In the genomic region with DNA sequence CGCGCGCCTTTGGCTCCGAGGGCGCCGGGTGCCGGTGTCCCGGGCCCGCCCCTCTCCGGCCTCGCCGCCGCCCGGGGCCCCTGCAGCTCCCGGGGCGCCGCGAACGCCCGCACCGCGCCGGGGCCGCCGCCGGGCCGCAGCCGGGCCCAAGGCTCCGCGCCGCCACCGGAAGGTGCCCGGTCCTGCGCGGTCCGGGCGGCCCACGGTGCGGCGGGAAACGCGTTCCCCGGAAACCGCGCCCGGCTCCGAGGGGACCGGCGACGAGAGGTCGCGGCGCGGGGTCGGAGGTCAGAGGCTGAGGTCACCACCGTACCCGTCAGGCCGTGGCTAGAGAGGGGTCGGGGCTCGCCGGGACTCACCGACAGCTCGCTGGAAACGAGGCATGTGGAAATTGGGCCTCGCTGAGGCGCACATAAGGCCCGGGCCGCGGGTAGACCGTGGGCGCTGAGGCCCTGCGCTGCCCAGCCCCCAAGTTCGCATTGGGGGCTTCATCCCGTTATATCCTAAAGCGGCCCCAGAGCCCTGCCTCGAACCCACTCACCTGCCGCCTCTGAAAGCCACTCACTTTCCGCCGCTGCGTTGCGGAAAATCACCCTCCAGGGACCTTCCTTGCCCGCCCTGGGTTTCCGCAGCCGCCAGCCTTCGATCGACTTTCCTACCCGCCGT, we compare ENCODE assay signal across 1 cellular context.
A peak's percentile ranks its signal among the peaks of the same experiment; 100 is the strongest.
TF ChIP-seq lines count a peak whose summit lies in the region.

A gene (minus strand): TSS at position 167 of the 666 bp plus-strand sequence. CDS start 745 bp downstream, outside the sequence.

TF ChIP-seq in HepG2, 621 proteins besides CTCF, POLR2A, EP300 and RAD21 (continued from another document and continues in another):
- TF ChIP-seq, protein P1, sequence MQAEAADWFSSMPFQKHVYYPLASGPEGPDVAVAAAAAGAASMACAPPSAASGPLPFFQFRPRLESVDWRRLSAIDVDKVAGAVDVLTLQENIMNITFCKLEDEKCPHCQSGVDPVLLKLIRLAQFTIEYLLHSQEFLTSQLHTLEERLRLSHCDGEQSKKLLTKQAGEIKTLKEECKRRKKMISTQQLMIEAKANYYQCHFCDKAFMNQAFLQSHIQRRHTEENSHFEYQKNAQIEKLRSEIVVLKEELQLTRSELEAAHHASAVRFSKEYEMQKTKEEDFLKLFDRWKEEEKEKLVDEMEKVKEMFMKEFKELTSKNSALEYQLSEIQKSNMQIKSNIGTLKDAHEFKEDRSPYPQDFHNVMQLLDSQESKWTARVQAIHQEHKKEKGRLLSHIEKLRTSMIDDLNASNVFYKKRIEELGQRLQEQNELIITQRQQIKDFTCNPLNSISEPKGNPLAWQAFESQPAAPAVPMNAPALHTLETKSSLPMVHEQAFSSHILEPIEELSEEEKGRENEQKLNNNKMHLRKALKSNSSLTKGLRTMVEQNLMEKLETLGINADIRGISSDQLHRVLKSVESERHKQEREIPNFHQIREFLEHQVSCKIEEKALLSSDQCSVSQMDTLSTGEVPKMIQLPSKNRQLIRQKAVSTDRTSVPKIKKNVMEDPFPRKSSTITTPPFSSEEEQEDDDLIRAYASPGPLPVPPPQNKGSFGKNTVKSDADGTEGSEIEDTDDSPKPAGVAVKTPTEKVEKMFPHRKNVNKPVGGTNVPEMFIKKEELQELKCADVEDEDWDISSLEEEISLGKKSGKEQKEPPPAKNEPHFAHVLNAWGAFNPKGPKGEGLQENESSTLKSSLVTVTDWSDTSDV (CRISPR knock-in tag; IDR thresholded peaks at IDR 0.05) = no peak; the same call in 1 of the 2 replicates
- TF ChIP-seq ZBTB7B (CRISPR knock-in tag; IDR thresholded peaks at IDR 0.05) (peak; percentile 95), ZNF432 (CRISPR knock-in tag; IDR thresholded peaks at IDR 0.05; ENCODE audit: borderline replicate concordance) (no peak), WIZ (CRISPR knock-in tag; IDR thresholded peaks at IDR 0.05) (no peak), KDM5B (CRISPR knock-in tag; IDR thresholded peaks at IDR 0.05; ENCODE audit: borderline replicate concordance) (peak; percentile 89; the same call in 1 of the 2 replicates), FOXA3 (CRISPR knock-in tag; IDR thresholded peaks at IDR 0.05) (peak; percentile 71), KLF11 (CRISPR knock-in tag; IDR thresholded peaks at IDR 0.05) (no peak), HCFC1 (IDR thresholded peaks at IDR 0.05; ENCODE audit: low read depth, low read length) (peak; percentile 79), CC2D1A (CRISPR knock-in tag; IDR thresholded peaks at IDR 0.05) (0 out of 2 replicates have a peak, but pooled peaks have one; percentile 15), TGIF2 (CRISPR knock-in tag; IDR thresholded peaks at IDR 0.05) (peak; percentile 87), LCORL (IDR thresholded peaks at IDR 0.05) (no peak), LCORL (CRISPR knock-in tag; IDR thresholded peaks at IDR 0.05) (peak; percentile 26; the same call in 1 of the 2 replicates), ZNF180 (CRISPR knock-in tag; IDR thresholded peaks at IDR 0.05; ENCODE audit: borderline replicate concordance, low read depth) (no peak), CENPX (CRISPR knock-in tag; IDR thresholded peaks at IDR 0.05) (no peak), HOXA9 (CRISPR knock-in tag; IDR thresholded peaks at IDR 0.05; ENCODE audit: borderline replicate concordance) (no peak; the same call in 1 of the 2 replicates), JUNB (CRISPR knock-in tag; IDR thresholded peaks at IDR 0.05; ENCODE audit: borderline replicate concordance) (no peak), SRSF9 (IDR thresholded peaks at IDR 0.05; ENCODE audit: borderline replicate concordance, insufficient read depth, low read depth, low read length, poor library complexity, severe bottlenecking) (no peak), ETV5 (CRISPR knock-in tag; IDR thresholded peaks at IDR 0.05; ENCODE audit: borderline replicate concordance) (peak; percentile 83), JUN (CRISPR knock-in tag; IDR thresholded peaks at IDR 0.05) (no peak), ELF1 (CRISPR knock-in tag; IDR thresholded peaks at IDR 0.05) (peak; percentile 35; the same call in 1 of the 2 replicates)
- TF ChIP-seq, protein P2, sequence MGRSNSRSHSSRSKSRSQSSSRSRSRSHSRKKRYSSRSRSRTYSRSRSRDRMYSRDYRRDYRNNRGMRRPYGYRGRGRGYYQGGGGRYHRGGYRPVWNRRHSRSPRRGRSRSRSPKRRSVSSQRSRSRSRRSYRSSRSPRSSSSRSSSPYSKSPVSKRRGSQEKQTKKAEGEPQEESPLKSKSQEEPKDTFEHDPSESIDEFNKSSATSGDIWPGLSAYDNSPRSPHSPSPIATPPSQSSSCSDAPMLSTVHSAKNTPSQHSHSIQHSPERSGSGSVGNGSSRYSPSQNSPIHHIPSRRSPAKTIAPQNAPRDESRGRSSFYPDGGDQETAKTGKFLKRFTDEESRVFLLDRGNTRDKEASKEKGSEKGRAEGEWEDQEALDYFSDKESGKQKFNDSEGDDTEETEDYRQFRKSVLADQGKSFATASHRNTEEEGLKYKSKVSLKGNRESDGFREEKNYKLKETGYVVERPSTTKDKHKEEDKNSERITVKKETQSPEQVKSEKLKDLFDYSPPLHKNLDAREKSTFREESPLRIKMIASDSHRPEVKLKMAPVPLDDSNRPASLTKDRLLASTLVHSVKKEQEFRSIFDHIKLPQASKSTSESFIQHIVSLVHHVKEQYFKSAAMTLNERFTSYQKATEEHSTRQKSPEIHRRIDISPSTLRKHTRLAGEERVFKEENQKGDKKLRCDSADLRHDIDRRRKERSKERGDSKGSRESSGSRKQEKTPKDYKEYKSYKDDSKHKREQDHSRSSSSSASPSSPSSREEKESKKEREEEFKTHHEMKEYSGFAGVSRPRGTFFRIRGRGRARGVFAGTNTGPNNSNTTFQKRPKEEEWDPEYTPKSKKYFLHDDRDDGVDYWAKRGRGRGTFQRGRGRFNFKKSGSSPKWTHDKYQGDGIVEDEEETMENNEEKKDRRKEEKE (IDR thresholded peaks at IDR 0.05) = no peak
- TF ChIP-seq, protein P3, sequence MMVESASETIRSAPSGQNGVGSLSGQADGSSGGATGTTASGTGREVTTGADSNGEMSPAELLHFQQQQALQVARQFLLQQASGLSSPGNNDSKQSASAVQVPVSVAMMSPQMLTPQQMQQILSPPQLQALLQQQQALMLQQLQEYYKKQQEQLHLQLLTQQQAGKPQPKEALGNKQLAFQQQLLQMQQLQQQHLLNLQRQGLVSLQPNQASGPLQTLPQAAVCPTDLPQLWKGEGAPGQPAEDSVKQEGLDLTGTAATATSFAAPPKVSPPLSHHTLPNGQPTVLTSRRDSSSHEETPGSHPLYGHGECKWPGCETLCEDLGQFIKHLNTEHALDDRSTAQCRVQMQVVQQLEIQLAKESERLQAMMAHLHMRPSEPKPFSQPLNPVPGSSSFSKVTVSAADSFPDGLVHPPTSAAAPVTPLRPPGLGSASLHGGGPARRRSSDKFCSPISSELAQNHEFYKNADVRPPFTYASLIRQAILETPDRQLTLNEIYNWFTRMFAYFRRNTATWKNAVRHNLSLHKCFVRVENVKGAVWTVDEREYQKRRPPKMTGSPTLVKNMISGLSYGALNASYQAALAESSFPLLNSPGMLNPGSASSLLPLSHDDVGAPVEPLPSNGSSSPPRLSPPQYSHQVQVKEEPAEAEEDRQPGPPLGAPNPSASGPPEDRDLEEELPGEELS (CRISPR knock-in tag; IDR thresholded peaks at IDR 0.05) = no peak
- TF ChIP-seq, protein P4, sequence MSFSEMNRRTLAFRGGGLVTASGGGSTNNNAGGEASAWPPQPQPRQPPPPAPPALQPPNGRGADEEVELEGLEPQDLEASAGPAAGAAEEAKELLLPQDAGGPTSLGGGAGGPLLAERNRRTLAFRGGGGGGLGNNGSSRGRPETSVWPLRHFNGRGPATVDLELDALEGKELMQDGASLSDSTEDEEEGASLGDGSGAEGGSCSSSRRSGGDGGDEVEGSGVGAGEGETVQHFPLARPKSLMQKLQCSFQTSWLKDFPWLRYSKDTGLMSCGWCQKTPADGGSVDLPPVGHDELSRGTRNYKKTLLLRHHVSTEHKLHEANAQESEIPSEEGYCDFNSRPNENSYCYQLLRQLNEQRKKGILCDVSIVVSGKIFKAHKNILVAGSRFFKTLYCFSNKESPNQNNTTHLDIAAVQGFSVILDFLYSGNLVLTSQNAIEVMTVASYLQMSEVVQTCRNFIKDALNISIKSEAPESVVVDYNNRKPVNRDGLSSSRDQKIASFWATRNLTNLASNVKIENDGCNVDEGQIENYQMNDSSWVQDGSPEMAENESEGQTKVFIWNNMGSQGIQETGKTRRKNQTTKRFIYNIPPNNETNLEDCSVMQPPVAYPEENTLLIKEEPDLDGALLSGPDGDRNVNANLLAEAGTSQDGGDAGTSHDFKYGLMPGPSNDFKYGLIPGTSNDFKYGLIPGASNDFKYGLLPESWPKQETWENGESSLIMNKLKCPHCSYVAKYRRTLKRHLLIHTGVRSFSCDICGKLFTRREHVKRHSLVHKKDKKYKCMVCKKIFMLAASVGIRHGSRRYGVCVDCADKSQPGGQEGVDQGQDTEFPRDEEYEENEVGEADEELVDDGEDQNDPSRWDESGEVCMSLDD (CRISPR knock-in tag; IDR thresholded peaks at IDR 0.05; ENCODE audit: borderline replicate concordance) = no peak; the same call in 1 of the 2 replicates
- TF ChIP-seq, protein P5, sequence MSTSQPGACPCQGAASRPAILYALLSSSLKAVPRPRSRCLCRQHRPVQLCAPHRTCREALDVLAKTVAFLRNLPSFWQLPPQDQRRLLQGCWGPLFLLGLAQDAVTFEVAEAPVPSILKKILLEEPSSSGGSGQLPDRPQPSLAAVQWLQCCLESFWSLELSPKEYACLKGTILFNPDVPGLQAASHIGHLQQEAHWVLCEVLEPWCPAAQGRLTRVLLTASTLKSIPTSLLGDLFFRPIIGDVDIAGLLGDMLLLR (CRISPR knock-in tag; IDR thresholded peaks at IDR 0.05) = peak; percentile 97
- TF ChIP-seq, protein P6, sequence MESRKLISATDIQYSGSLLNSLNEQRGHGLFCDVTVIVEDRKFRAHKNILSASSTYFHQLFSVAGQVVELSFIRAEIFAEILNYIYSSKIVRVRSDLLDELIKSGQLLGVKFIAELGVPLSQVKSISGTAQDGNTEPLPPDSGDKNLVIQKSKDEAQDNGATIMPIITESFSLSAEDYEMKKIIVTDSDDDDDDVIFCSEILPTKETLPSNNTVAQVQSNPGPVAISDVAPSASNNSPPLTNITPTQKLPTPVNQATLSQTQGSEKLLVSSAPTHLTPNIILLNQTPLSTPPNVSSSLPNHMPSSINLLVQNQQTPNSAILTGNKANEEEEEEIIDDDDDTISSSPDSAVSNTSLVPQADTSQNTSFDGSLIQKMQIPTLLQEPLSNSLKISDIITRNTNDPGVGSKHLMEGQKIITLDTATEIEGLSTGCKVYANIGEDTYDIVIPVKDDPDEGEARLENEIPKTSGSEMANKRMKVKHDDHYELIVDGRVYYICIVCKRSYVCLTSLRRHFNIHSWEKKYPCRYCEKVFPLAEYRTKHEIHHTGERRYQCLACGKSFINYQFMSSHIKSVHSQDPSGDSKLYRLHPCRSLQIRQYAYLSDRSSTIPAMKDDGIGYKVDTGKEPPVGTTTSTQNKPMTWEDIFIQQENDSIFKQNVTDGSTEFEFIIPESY (CRISPR knock-in tag; IDR thresholded peaks at IDR 0.05) = peak; percentile 90
- TF ChIP-seq, protein P7, sequence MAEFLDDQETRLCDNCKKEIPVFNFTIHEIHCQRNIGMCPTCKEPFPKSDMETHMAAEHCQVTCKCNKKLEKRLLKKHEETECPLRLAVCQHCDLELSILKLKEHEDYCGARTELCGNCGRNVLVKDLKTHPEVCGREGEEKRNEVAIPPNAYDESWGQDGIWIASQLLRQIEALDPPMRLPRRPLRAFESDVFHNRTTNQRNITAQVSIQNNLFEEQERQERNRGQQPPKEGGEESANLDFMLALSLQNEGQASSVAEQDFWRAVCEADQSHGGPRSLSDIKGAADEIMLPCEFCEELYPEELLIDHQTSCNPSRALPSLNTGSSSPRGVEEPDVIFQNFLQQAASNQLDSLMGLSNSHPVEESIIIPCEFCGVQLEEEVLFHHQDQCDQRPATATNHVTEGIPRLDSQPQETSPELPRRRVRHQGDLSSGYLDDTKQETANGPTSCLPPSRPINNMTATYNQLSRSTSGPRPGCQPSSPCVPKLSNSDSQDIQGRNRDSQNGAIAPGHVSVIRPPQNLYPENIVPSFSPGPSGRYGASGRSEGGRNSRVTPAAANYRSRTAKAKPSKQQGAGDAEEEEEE (CRISPR knock-in tag; IDR thresholded peaks at IDR 0.05; ENCODE audit: borderline replicate concordance) = no peak
- TF ChIP-seq, protein P8, sequence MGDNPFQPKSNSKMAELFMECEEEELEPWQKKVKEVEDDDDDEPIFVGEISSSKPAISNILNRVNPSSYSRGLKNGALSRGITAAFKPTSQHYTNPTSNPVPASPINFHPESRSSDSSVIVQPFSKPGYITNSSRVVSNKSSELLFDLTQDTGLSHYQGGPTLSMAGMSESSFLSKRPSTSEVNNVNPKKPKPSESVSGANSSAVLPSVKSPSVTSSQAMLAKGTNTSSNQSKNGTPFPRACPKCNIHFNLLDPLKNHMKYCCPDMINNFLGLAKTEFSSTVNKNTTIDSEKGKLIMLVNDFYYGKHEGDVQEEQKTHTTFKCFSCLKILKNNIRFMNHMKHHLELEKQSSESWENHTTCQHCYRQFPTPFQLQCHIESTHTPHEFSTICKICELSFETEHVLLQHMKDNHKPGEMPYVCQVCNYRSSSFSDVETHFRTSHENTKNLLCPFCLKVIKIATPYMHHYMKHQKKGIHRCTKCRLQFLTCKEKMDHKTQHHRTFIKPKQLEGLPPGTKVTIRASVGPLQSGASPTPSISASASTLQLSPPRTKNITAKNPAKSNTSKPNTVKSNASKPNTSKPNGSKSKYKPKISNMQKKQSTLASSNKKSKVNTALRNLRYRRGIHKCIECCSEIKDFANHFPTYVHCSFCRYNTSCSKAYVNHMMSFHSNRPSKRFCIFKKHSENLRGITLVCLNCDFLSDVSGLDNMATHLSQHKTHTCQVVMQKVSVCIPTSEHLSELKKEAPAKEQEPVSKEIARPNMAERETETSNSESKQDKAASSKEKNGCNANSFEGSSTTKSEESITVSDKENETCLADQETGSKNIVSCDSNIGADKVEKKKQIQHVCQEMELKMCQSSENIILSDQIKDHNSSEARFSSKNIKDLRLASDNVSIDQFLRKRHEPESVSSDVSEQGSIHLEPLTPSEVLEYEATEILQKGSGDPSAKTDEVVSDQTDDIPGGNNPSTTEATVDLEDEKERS (CRISPR knock-in tag; IDR thresholded peaks at IDR 0.05) = no peak
